In genomic region chr2:127581050-127581345, GRCh38 we compare ENCODE assay signal across 29 cellular contexts. TPM values are rescaled to one million over a fixed set of nuclear protein-coding genes. Genes with fewer than 3 reads are reported as not detected.
"Had no signal": no experiment of that assay in that cellular context is flagged by ENCODE, and none has a peak within 500 bp of the region (broad histone marks: within the 10 kb centered on the region; RNA-seq: fewer than 3 reads in every experiment).

No MANE protein-coding gene starts in this region.

- FAIRE-seq: kidney had no signal

- H3K36me3 ChIP-seq: breast epithelium, gastrocnemius medialis, right lobe of liver had no signal

- H3K4me3 Mint-ChIP-seq: activated CD4-positive, alpha-beta T cell treated with anti-CD3 and anti-CD28 coated beads, Interleukin-2, amount 10 ng/mL, durations not matched to agents 24 days and 14 days; activated CD8-positive, alpha-beta T cell treated with anti-CD3 and anti-CD28 coated beads for 36 hours; activated T-helper 17 cell treated with anti-CD3 and anti-CD28 coated beads, Interleukin-2, amount 50 U/mL, for 72 hours; nephron; stimulated activated effector memory CD8-positive, alpha-beta T cell treated with anti-CD3 and anti-CD28 coated beads, Interleukin-12 subunit alpha, Interleukin-12 subunit beta, amount 100 ng/mL, for 72 hours; stimulated activated naive CD8-positive, alpha-beta T cell treated with anti-CD3 and anti-CD28 coated beads, Interleukin-15, amount 100 ng/mL, for 72 hours; T-helper 17 cell; type B pancreatic cell had no signal

- H3K4me1 Mint-ChIP-seq: activated CD4-positive, alpha-beta T cell treated with anti-CD3 and anti-CD28 coated beads, Interleukin-2, amount 10 ng/mL, durations not matched to agents 24 days and 14 days; activated T-helper 17 cell treated with anti-CD3 and anti-CD28 coated beads, Interleukin-2, amount 50 U/mL, for 72 hours; stimulated activated effector memory CD8-positive, alpha-beta T cell treated with anti-CD3 and anti-CD28 coated beads, Interleukin-12 subunit alpha, Interleukin-12 subunit beta, amount 100 ng/mL, for 72 hours had no signal

- H3K27me3 Mint-ChIP-seq: activated CD8-positive, alpha-beta T cell treated with anti-CD3 and anti-CD28 coated beads for 36 hours; stimulated activated naive CD8-positive, alpha-beta T cell treated with anti-CD3 and anti-CD28 coated beads, Interleukin-15, amount 100 ng/mL, for 72 hours had no signal

- H3K9me3 Mint-ChIP-seq: activated CD4-positive, alpha-beta T cell treated with anti-CD3 and anti-CD28 coated beads, Interleukin-2, amount 10 ng/mL, durations not matched to agents 24 days and 14 days; activated CD8-positive, alpha-beta T cell treated with anti-CD3 and anti-CD28 coated beads for 36 hours; activated naive CD4-positive, alpha-beta T cell treated with anti-CD3 and anti-CD28 coated beads, Interleukin-2, amount 50 U/mL, for 72 hours; activated T-helper 17 cell treated with anti-CD3 and anti-CD28 coated beads, Interleukin-2, amount 50 U/mL, for 72 hours; nephron; stimulated activated effector memory CD8-positive, alpha-beta T cell treated with anti-CD3 and anti-CD28 coated beads, Interleukin-12 subunit alpha, Interleukin-12 subunit beta, amount 100 ng/mL, for 72 hours; stimulated activated naive CD8-positive, alpha-beta T cell treated with anti-CD3 and anti-CD28 coated beads, Interleukin-15, amount 100 ng/mL, for 72 hours; type B pancreatic cell had no signal

- H3K27me3 ChIP-seq: breast epithelium, gastrocnemius medialis, hepatocyte, neutrophil, right lobe of liver had no signal

- H3K4me1 ChIP-seq: breast epithelium, right lobe of liver had no signal

- H3K79me2 ChIP-seq: hepatocyte had no signal

- H2AFZ ChIP-seq: hepatocyte had no signal

- DNase-seq: activated CD4-positive, alpha-beta T cell treated with anti-CD3 and anti-CD28 coated beads, Interleukin-2, amount 10 ng/mL, durations not matched to agents 24 days and 14 days; activated CD4-positive, CD25-positive, alpha-beta regulatory T cell treated with anti-CD3 and anti-CD28 coated beads, Interleukin-2, amount 50 U/mL, for 72 hours; activated CD8-positive, alpha-beta T cell treated with anti-CD3 and anti-CD28 coated beads for 36 hours; activated naive CD4-positive, alpha-beta T cell; activated T-cell treated with anti-CD3 and anti-CD28 coated beads, Interleukin-2, amount 50 U/mL, for 1 hour; central memory CD4-positive, alpha-beta T cell; effector CD8-positive, alpha-beta T cell; erythroblast; gastrocnemius medialis; glutamatergic neuron; kidney; mesendoderm; SK-N-SH; stimulated activated CD4-positive, alpha-beta T cell treated with anti-CD3 and anti-CD28 coated beads, Interleukin-4, amount 100 ng/mL, for 24 hours; stimulated activated naive CD8-positive, alpha-beta T cell treated with anti-CD3 and anti-CD28 coated beads, Interleukin-15, amount 100 ng/mL, for 72 hours; substantia nigra; T-helper 17 cell; T1000 had no signal

- ATAC-seq: activated CD8-positive, alpha-beta T cell treated with anti-CD3 and anti-CD28 coated beads for 36 hours; activated naive CD4-positive, alpha-beta T cell treated with anti-CD3 and anti-CD28 coated beads, Interleukin-2, amount 50 U/mL, for 72 hours; activated T-helper 17 cell treated with anti-CD3 and anti-CD28 coated beads, Interleukin-2, amount 50 U/mL, for 72 hours; gastrocnemius medialis; right lobe of liver; stimulated activated effector memory CD8-positive, alpha-beta T cell treated with anti-CD3 and anti-CD28 coated beads, Interleukin-12 subunit alpha, Interleukin-12 subunit beta, amount 100 ng/mL, for 72 hours; stimulated activated naive CD8-positive, alpha-beta T cell treated with anti-CD3 and anti-CD28 coated beads, Interleukin-15, amount 100 ng/mL, for 72 hours; T-helper 17 cell had no signal

- H3K9ac ChIP-seq: SK-N-SH had no signal

- H3K27ac ChIP-seq: breast epithelium, gastrocnemius medialis, hepatocyte, right lobe of liver had no signal

- H3K36me3 Mint-ChIP-seq: activated naive CD4-positive, alpha-beta T cell treated with anti-CD3 and anti-CD28 coated beads, Interleukin-2, amount 50 U/mL, for 72 hours; stimulated activated effector memory CD8-positive, alpha-beta T cell treated with anti-CD3 and anti-CD28 coated beads, Interleukin-12 subunit alpha, Interleukin-12 subunit beta, amount 100 ng/mL, for 72 hours; type B pancreatic cell had no signal

- H3K4me2 ChIP-seq: hepatocyte, SK-N-SH had no signal

- H3K27ac Mint-ChIP-seq: activated CD4-positive, alpha-beta T cell treated with anti-CD3 and anti-CD28 coated beads, Interleukin-2, amount 10 ng/mL, durations not matched to agents 24 days and 14 days; activated CD8-positive, alpha-beta T cell treated with anti-CD3 and anti-CD28 coated beads for 36 hours; activated naive CD4-positive, alpha-beta T cell treated with anti-CD3 and anti-CD28 coated beads, Interleukin-2, amount 50 U/mL, for 72 hours; activated T-helper 17 cell treated with anti-CD3 and anti-CD28 coated beads, Interleukin-2, amount 50 U/mL, for 72 hours; nephron; stimulated activated effector memory CD8-positive, alpha-beta T cell treated with anti-CD3 and anti-CD28 coated beads, Interleukin-12 subunit alpha, Interleukin-12 subunit beta, amount 100 ng/mL, for 72 hours; stimulated activated naive CD8-positive, alpha-beta T cell treated with anti-CD3 and anti-CD28 coated beads, Interleukin-15, amount 100 ng/mL, for 72 hours; T-helper 17 cell; type B pancreatic cell had no signal

- H3K9me3 ChIP-seq: breast epithelium, gastrocnemius medialis, neutrophil, right lobe of liver, SK-N-SH had no signal

- H3K4me3 ChIP-seq: breast epithelium, gastrocnemius medialis, hepatocyte, lung, right lobe of liver had no signal

RNA-seq across cellular contexts. Expression of gene MYO7B, which starts 45.5 kb away (rescaled TPM):
- total RNA-seq: osteocyte had no signal
